Comparison of ENCODE assay signal across 8 cellular contexts in the genomic region with DNA sequence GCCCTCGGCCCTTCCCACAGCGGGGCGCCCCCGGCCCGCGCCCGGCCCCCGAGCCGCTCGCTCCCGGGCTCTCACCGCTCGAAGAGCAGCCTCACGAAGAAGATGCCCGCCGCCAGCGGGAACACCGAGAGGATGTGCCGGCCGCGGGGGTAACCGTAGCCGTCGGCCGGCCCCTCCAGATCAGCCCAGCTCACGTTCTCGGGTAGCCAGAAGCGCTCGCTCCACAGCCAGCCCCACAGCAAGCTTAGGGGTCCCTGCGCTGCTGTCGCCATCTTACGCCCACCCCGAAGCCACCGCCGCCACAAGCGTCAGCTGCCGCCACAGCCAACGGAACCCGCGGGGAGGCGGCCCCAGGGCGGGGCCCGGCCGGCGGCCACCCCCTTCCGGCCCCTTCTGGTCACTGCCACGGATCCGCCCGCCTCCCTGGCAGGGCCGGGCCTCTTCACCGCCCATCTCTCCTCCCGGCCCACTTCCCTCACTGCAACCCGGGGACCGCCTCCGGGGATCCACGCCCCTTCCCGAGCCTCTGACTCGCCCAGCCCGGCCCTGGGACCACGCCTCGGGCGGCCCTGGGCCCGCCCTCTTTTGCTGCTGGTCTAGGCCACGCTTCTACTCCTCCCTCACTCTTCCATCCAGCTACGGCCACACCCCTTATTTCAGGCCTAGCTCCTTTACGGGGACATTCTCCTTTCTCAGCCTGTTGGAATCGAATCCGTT. TPM values are rescaled to one million over a fixed set of nuclear protein-coding genes. Genes with fewer than 3 reads are reported as not detected.
DNase-seq lines count a peak whose midpoint lies in the region; ATAC-seq and TF ChIP-seq lines count a peak whose summit lies in the region.

A gene with protein sequence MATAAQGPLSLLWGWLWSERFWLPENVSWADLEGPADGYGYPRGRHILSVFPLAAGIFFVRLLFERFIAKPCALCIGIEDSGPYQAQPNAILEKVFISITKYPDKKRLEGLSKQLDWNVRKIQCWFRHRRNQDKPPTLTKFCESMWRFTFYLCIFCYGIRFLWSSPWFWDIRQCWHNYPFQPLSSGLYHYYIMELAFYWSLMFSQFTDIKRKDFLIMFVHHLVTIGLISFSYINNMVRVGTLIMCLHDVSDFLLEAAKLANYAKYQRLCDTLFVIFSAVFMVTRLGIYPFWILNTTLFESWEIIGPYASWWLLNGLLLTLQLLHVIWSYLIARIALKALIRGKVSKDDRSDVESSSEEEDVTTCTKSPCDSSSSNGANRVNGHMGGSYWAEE (minus strand): TSS at position 344 of the 717 bp plus-strand sequence. CDS start 72 bp downstream, at position 272.

- peak; percentile 95 for DNase-seq in NCI-H1694 treated with DMSO at 0.1 percent for 48 hours (lab: John Stamatoyannopoulos, UW)
- DNase-seq in T-helper 17 cell, result peak; percentile 92 to 98 (median 96)
- peak; percentile 70 to 98 (median 96) for DNase-seq in amygdala (lab: John Stamatoyannopoulos, UW)
- DNase-seq in left ventricle myocardium inferior, result peak; percentile 99
- peak; percentile 99 for DNase-seq in prostate gland (ENCODE audit: low spot score)

- peak within 1 kb of the TSS; percentile 93 for H3K27ac ChIP-seq in left ventricle myocardium inferior (replicated peaks)
- peak within 1 kb of the TSS; percentile 85 to 88 for H3K27ac ChIP-seq in prostate gland
- H3K27ac ChIP-seq in urinary bladder (ENCODE audit: low read depth), result peak within 1 kb of the TSS; percentile 96

- peak; percentile 46 for TF ChIP-seq CTCF in left ventricle myocardium inferior (IDR thresholded peaks at IDR 0.05; ENCODE audit: borderline replicate concordance)
- peak in 2 of 4 experiments; percentile 52 to 66 for TF ChIP-seq CTCF in prostate gland (IDR thresholded peaks at IDR 0.05)

- peaks cover 14% of the 10 kb centered on the region for H3K4me1 Mint-ChIP-seq in T-helper 17 cell

- no peaks in the 10 kb centered on the region for H3K36me3 Mint-ChIP-seq in T-helper 17 cell (ENCODE audit: low read depth)

- H3K27ac Mint-ChIP-seq in T-helper 17 cell, result peak within 1 kb of the TSS; percentile 79

- H3K4me3 ChIP-seq in left ventricle myocardium inferior (peak within 1 kb of the TSS; percentile 98), prostate gland (peak within 1 kb of the TSS; percentile 83 to 95), urinary bladder (ENCODE audit: low read depth, low read length) (peak within 1 kb of the TSS; percentile 97)

- H3K4me3 Mint-ChIP-seq in T-helper 17 cell, result peak within 1 kb of the TSS; percentile 92

- ATAC-seq in HG02885 (IDR thresholded peaks at IDR 0.05; ENCODE audit: poor library complexity, unreplicated experiment) (peak; percentile 97), T-helper 17 cell (peak; percentile 98)

- H3K27me3 ChIP-seq in left ventricle myocardium inferior (ENCODE audit: low read depth), result no peaks in the 10 kb centered on the region
- H3K27me3 ChIP-seq in prostate gland (replicated peaks; ENCODE audit: insufficient read depth), result no peaks in the 10 kb centered on the region

- H3K27me3 Mint-ChIP-seq in T-helper 17 cell, result no peaks in the 10 kb centered on the region

- H3K9me3 ChIP-seq in T-helper 17 cell (ENCODE audit: control insufficient read depth, low read length, poor library complexity, severe bottlenecking) (no peaks in the 10 kb centered on the region), left ventricle myocardium inferior (replicated peaks) (no peaks in the 10 kb centered on the region), prostate gland (no peaks in the 10 kb centered on the region)

- intact Hi-C loops in left ventricle myocardium inferior (cut with micrococcal nuclease) (no loop called here), prostate gland (cut with DNase I) (loop anchor here (5.0 kb wide), 1 partner anchor 80 kb away; a partner anchor contains a TSS)

- H3K4me1 ChIP-seq in left ventricle myocardium inferior (peaks cover 29% of the 10 kb centered on the region), prostate gland (replicated peaks) (no peaks in the 10 kb centered on the region), urinary bladder (ENCODE audit: insufficient read depth) (no peaks in the 10 kb centered on the region)

- TF ChIP-seq POLR2A in GM15510 (IDR thresholded peaks at IDR 0.05; ENCODE audit: borderline replicate concordance, extremely low read depth, insufficient read length) (peak; percentile 73), prostate gland (IDR thresholded peaks at IDR 0.05) (peak; percentile 76)

- H3K36me3 ChIP-seq in left ventricle myocardium inferior, result no peaks in the 10 kb centered on the region
- no peaks in the 10 kb centered on the region for H3K36me3 ChIP-seq in prostate gland
- no peaks in the 10 kb centered on the region for H3K36me3 ChIP-seq in urinary bladder (ENCODE audit: insufficient read depth)

- WGBS in prostate gland, result 1% methylated on average over 46 of the region's 68 CpGs
- WGBS in urinary bladder, result 1% methylated on average over 68 of the region's 68 CpGs

RNA-seq across cellular contexts. Expression of the gene that starts here (rescaled TPM):
- total RNA-seq in T-helper 17 cell (10 to 100 TPM; 51.6 to 57.8 TPM), left ventricle myocardium inferior (7.6 TPM), prostate gland (10 to 100 TPM; 27.6 to 41.7 TPM), urinary bladder (51.0 TPM)
- 44.7 TPM for polyA plus RNA-seq in urinary bladder

Comparison
In these comparisons a context has a peak if more than half of its experiments do, and no peak if none do; other contexts are left out.
1. Peak in every context shown above with its lines: DNase-seq, ATAC-seq, H3K4me3 ChIP-seq and H3K27ac ChIP-seq.